In the genomic region with DNA sequence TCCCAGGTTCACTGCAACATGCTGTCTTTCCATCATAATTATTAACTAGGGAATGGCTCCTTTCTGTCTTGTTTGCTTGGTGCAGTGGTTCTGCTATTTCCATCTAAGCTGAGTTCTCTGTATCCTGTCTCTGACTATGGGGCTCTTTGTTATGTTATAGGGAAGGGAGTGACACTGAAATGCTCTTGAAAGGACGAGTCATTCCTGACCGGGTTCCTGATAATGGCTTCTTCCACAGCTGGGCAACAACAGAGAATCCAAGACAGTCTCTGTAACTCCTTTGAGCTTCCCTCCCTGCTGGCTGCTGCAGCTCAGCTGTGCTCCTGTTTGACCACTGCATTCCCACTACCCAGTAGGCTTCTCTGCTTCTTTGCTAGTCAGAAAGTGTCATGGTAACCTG, we compare ENCODE assay signal across 2 cellular contexts.
A peak's percentile ranks its signal among the peaks of the same experiment; 100 is the strongest.
TF ChIP-seq lines count a peak whose summit lies in the region.

No MANE protein-coding gene starts in this region.

TF ChIP-seq in HepG2, 621 proteins besides CTCF, POLR2A, EP300 and RAD21:
- TF ChIP-seq AGO1 (IDR thresholded peaks at IDR 0.05; ENCODE audit: low read depth, low read length, poor library complexity, severe bottlenecking): no peak
- no peak for TF ChIP-seq DR1 (CRISPR knock-in tag; IDR thresholded peaks at IDR 0.05)
- TF ChIP-seq HMGXB4 (CRISPR knock-in tag; IDR thresholded peaks at IDR 0.05; ENCODE audit: borderline replicate concordance in 1 of 2, low read depth in 1 of 2): no peak
- no peak for TF ChIP-seq ZNF879 (CRISPR knock-in tag; IDR thresholded peaks at IDR 0.05)
- no peak for TF ChIP-seq ZNF230 (CRISPR knock-in tag; IDR thresholded peaks at IDR 0.05)
- no peak for TF ChIP-seq MXD4 (CRISPR knock-in tag; IDR thresholded peaks at IDR 0.05)
- no peak for TF ChIP-seq SMC3 (IDR thresholded peaks at IDR 0.05; ENCODE audit: low read length)
- TF ChIP-seq ZNF720 (CRISPR knock-in tag; IDR thresholded peaks at IDR 0.05): no peak
- no peak for TF ChIP-seq PRPF4 (IDR thresholded peaks at IDR 0.05; ENCODE audit: low read depth, low read length, poor library complexity, severe bottlenecking)
- no peak for TF ChIP-seq ZNF616 (CRISPR knock-in tag; IDR thresholded peaks at IDR 0.05; ENCODE audit: low read depth)
- TF ChIP-seq, protein P1, sequence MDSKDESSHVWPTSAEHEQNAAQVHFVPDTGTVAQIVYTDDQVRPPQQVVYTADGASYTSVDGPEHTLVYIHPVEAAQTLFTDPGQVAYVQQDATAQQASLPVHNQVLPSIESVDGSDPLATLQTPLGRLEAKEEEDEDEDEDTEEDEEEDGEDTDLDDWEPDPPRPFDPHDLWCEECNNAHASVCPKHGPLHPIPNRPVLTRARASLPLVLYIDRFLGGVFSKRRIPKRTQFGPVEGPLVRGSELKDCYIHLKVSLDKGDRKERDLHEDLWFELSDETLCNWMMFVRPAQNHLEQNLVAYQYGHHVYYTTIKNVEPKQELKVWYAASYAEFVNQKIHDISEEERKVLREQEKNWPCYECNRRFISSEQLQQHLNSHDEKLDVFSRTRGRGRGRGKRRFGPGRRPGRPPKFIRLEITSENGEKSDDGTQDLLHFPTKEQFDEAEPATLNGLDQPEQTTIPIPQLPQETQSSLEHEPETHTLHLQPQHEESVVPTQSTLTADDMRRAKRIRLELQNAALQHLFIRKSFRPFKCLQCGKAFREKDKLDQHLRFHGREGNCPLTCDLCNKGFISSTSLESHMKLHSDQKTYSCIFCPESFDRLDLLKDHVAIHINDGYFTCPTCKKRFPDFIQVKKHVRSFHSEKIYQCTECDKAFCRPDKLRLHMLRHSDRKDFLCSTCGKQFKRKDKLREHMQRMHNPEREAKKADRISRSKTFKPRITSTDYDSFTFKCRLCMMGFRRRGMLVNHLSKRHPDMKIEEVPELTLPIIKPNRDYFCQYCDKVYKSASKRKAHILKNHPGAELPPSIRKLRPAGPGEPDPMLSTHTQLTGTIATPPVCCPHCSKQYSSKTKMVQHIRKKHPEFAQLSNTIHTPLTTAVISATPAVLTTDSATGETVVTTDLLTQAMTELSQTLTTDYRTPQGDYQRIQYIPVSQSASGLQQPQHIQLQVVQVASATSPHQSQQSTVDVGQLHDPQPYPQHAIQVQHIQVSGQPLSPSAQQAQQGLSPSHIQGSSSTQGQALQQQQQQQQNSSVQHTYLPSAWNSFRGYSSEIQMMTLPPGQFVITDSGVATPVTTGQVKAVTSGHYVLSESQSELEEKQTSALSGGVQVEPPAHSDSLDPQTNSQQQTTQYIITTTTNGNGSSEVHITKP (CRISPR knock-in tag; IDR thresholded peaks at IDR 0.05; ENCODE audit: low read depth): no peak
- no peak for TF ChIP-seq RFXANK (CRISPR knock-in tag; IDR thresholded peaks at IDR 0.05)
- no peak for TF ChIP-seq ZNF280B (CRISPR knock-in tag; IDR thresholded peaks at IDR 0.05; ENCODE audit: borderline replicate concordance)

TF ChIP-seq in H1, 55 proteins besides CTCF, POLR2A, EP300 and RAD21:
- TF ChIP-seq NRF1 (IDR thresholded peaks at IDR 0.05; ENCODE audit: low read depth, low read length) (no peak), YY1 (IDR thresholded peaks at IDR 0.05; ENCODE audit: low read depth, low read length) (0 out of 2 replicates have a peak, but pooled peaks have one; percentile 44), JUND (IDR thresholded peaks at IDR 0.05; ENCODE audit: low read length) (no peak)
